8 cellular contexts compared by ENCODE assay signal in the genomic region with DNA sequence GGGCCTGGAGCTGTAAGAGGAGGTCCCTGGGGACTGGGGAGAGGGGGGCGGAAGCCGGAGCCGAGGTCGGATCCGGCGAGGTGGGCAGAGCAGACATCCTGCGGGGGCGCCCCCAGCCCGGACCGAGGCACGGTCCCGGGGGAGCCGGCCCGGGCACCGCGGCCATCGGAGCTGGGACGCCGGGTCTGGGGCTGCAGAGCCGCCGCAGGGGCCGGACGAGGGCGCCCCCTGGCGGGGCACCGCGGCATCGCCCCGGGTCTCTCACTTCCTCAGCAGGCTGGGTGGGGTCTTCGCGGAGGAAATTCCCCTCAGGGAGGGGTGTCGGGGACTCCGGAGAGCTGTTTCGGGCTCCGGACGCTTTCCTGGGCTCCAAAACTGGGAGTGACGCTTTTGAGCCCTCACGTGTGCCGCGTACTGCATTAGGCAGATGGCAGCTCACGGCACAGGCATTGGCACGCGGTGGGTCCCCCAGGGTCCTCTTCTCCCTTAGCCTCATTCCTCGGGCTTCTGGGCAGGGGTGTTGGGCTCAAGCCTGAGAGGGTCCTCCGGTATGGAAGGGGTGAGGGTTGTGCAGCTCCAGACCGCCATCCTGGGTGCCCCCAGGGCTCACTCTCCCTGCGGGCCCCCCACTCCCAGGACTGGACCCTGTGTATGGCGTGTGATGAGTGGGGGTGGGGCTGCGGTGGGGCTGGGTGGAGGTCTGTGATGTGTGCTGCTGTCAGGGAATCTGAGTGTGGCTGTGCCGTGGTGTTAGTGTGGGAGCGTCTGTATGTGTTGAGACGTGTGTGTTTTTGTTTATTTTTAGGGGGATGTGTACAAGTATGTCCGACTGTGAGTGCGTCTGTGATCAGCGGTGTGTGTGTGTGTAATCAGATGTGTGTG. TPM values are rescaled to one million over a fixed set of nuclear protein-coding genes. Genes with fewer than 3 reads are reported as not detected.
DNase-seq lines count a peak whose midpoint lies in the region; ATAC-seq, FAIRE-seq and TF ChIP-seq lines count a peak whose summit lies in the region.

No MANE protein-coding gene starts in this region.

- no peak for FAIRE-seq in pancreas (lab: Jason Lieb, UNC)

- peaks cover 0 to 6% (median 3%) of the 10 kb centered on the region in 4 donors for H3K27me3 ChIP-seq in pancreas

- no peak overlapping the region for H3K27ac ChIP-seq in pancreas

- H3K36me3 Mint-ChIP-seq in activated T-helper 17 cell treated with anti-CD3 and anti-CD28 coated beads, Interleukin-2, amount 50 U/mL, for 72 hours (ENCODE audit: low read depth): no peaks in the 10 kb centered on the region

- no peak overlapping the region for H3K4me3 Mint-ChIP-seq in activated T-helper 17 cell treated with anti-CD3 and anti-CD28 coated beads, Interleukin-2, amount 50 U/mL, for 72 hours

- H3K4me3 ChIP-seq in GM12864 (ENCODE audit: low read depth, low read length) (peak overlapping the region; percentile 24), pancreas (peak overlapping the region in 2 of 4 donors; percentile 26 to 43)

- TF ChIP-seq CTCF in GM12864 (IDR thresholded peaks at IDR 0.05; ENCODE audit: low read depth, low read length, missing control alignments): peak; percentile 96
- TF ChIP-seq CTCF in pancreas (IDR thresholded peaks at IDR 0.05): peak; percentile 94 to 96 (median 95)

- peak; percentile 41 for ATAC-seq in activated T-helper 17 cell treated with anti-CD3 and anti-CD28 coated beads, Interleukin-2, amount 50 U/mL, for 72 hours (replicated peaks)
- ATAC-seq in pancreas (peak; percentile 63 to 77 (median 74)), HG03378 (IDR thresholded peaks at IDR 0.05; ENCODE audit: unreplicated experiment) (no peak), GM19035 (IDR thresholded peaks at IDR 0.05; ENCODE audit: unreplicated experiment) (no peak)

- peaks cover 0 to 7% (median 4%) of the 10 kb centered on the region in 3 donors for H3K4me1 ChIP-seq in pancreas

- no peaks in the 10 kb centered on the region for H3K9me3 ChIP-seq in pancreas

- intact Hi-C loops in pancreas (cut with DNase I): no loop called here

- DNase-seq in GM12864 (ENCODE audit: low read depth) (no peak), NAMALWA (ENCODE audit: low spot score) (peak; percentile 49), germinal center (ENCODE audit: low spot score) (peak; percentile 74), pancreas (peak in 4 of 6 donors; percentile 42 to 86 (median 62))
- no peak for DNase-seq in effector CD4-positive, alpha-beta T cell

- no peaks in the 10 kb centered on the region for H3K36me3 ChIP-seq in pancreas

- peaks cover 6% of the 10 kb centered on the region for H3K4me1 Mint-ChIP-seq in activated T-helper 17 cell treated with anti-CD3 and anti-CD28 coated beads, Interleukin-2, amount 50 U/mL, for 72 hours

- H3K9me3 Mint-ChIP-seq in activated T-helper 17 cell treated with anti-CD3 and anti-CD28 coated beads, Interleukin-2, amount 50 U/mL, for 72 hours: no peaks in the 10 kb centered on the region

- H3K27me3 Mint-ChIP-seq in activated T-helper 17 cell treated with anti-CD3 and anti-CD28 coated beads, Interleukin-2, amount 50 U/mL, for 72 hours: peaks cover 53% of the 10 kb centered on the region

- WGBS in pancreas, 2 donors: 8 to 9% methylated on average over 41 to 55 of the region's 55 CpGs

- H3K27ac Mint-ChIP-seq in activated T-helper 17 cell treated with anti-CD3 and anti-CD28 coated beads, Interleukin-2, amount 50 U/mL, for 72 hours: no peak overlapping the region

RNA-seq across cellular contexts. Expression of a gene that starts 29.6 kb away (rescaled TPM):
- not detected for total RNA-seq in activated T-helper 17 cell treated with anti-CD3 and anti-CD28 coated beads, Interleukin-2, amount 50 U/mL, for 72 hours
- total RNA-seq in pancreas: not detected
- polyA plus RNA-seq in pancreas: not detected

Comparison
In these comparisons a context has a peak if more than half of its experiments do, and no peak if none do; other contexts are left out.
1. DNase-seq: peak in NAMALWA (single experiment), germinal center (single experiment) and pancreas (4 of 6); none in GM12864 (single experiment) and effector CD4-positive, alpha-beta T cell (single experiment).
2. ATAC-seq: peak in activated T-helper 17 cell treated with anti-CD3 and anti-CD28 coated beads, Interleukin-2, amount 50 U/mL, for 72 hours (single experiment) and pancreas (4 of 4); none in HG03378 (single experiment) and GM19035 (single experiment).